19 cellular contexts compared by ENCODE assay signal in genomic region chr13:45705936-45706335, GRCh38. TPM values are rescaled to one million over a fixed set of nuclear protein-coding genes. Genes with fewer than 3 reads are reported as not detected.
DNase-seq lines count a peak whose midpoint lies in the region; ATAC-seq, FAIRE-seq and TF ChIP-seq lines count a peak whose summit lies in the region.
"Had no signal": no experiment of that assay in that cellular context is flagged by ENCODE, and none has a peak within 500 bp of the region (broad histone marks: within the 10 kb centered on the region; RNA-seq: fewer than 3 reads in every experiment).

No MANE protein-coding gene starts in this region.

- H3K27me3 ChIP-seq in Karpas-422 (ENCODE audit: low read length), result no peaks in the 10 kb centered on the region
- peaks cover 10% of the 10 kb centered on the region for H3K27me3 ChIP-seq in keratinocyte (ENCODE audit: control insufficient read depth, extremely low read depth, insufficient read depth, low read length)
- H3K27me3 ChIP-seq in body of pancreas, result no peaks in the 10 kb centered on the region

- intact Hi-C loops in body of pancreas (cut with DNase I), result no loop called here

- no peaks in the 10 kb centered on the region for H3K36me3 ChIP-seq in HEK293 (ENCODE audit: control insufficient read depth in 2 of 2, insufficient read depth in 1 of 2, low read length in 2 of 2)
- no peaks in the 10 kb centered on the region for H3K36me3 ChIP-seq in Karpas-422 (ENCODE audit: insufficient read depth, low read length)
- H3K36me3 ChIP-seq in keratinocyte (ENCODE audit: control insufficient read depth in 2 of 2, extremely low read depth in 1 of 2, insufficient read depth in 2 of 2, low read length in 2 of 2), result no peaks in the 10 kb centered on the region
- no peaks in the 10 kb centered on the region for H3K36me3 ChIP-seq in body of pancreas (replicated peaks in 1 of 2; ENCODE audit: insufficient read depth in 1 of 2, low read depth in 2 of 2)
- H3K36me3 ChIP-seq: brain microvascular endothelial cell had no signal

- H3K27ac ChIP-seq in HEK293 (ENCODE audit: extremely low read depth, low read depth, low read length) (no peak overlapping the region), Karpas-422 (ENCODE audit: low read length) (no peak overlapping the region), keratinocyte (ENCODE audit: control insufficient read depth, insufficient read depth, low read length) (no peak overlapping the region), body of pancreas (no peak overlapping the region)
- H3K27ac ChIP-seq: brain microvascular endothelial cell had no signal

- dilution Hi-C loops in keratinocyte (cut with MboI; ENCODE audit: extremely low pct_ligation_motif_present, low sequenced_read_pairs), result no loop called here

- TF ChIP-seq CTCF in HEK293 (tag by site-specific recombination; IDR thresholded peaks at IDR 0.05) (no peak), keratinocyte (optimal IDR thresholded peaks at IDR 0.05 in 1 of 3, IDR thresholded peaks at IDR 0.05 in 1 of 3, conservative IDR thresholded peaks at IDR 0.05 in 1 of 3; ENCODE audit: extremely low read depth in 1 of 3, insufficient read depth in 2 of 3, low read length in 3 of 3) (no peak), body of pancreas (IDR thresholded peaks at IDR 0.05) (no peak)

- H3K79me2 ChIP-seq in Karpas-422 (ENCODE audit: low read length) (no peaks in the 10 kb centered on the region), keratinocyte (ENCODE audit: control insufficient read depth, insufficient read depth, low read length) (no peaks in the 10 kb centered on the region)

- H3K9me2 ChIP-seq in Karpas-422 (replicated peaks; ENCODE audit: insufficient read depth, low read length), result no peaks in the 10 kb centered on the region

- H4K20me1 ChIP-seq in Karpas-422 (ENCODE audit: insufficient read depth, low read depth, low read length) (no peaks in the 10 kb centered on the region), keratinocyte (ENCODE audit: control insufficient read depth, extremely low read depth, insufficient read depth, low read length) (no peaks in the 10 kb centered on the region)

- H3K9ac ChIP-seq in Karpas-422 (ENCODE audit: low read length) (no peak overlapping the region), keratinocyte (ENCODE audit: control insufficient read depth, extremely low read depth, insufficient read depth, low read length) (no peak overlapping the region)

- TF ChIP-seq POLR2A in body of pancreas (IDR thresholded peaks at IDR 0.05), result no peak

- no peak overlapping the region for H3K4me3 ChIP-seq in HEK293 (ENCODE audit: low read depth, low read length)
- H3K4me3 ChIP-seq in Karpas-422 (ENCODE audit: low read length), result no peak overlapping the region
- no peak overlapping the region for H3K4me3 ChIP-seq in keratinocyte (ENCODE audit: control insufficient read depth in 2 of 3, extremely low read depth in 1 of 3, insufficient read depth in 2 of 3, low read depth in 1 of 3, low read length in 3 of 3)
- no peak overlapping the region for H3K4me3 ChIP-seq in body of pancreas

- DNase-seq in Karpas-422 (peak; percentile 42), keratinocyte (ENCODE audit: low read depth, low spot score) (no peak), NCI-H1417 (lab: John Stamatoyannopoulos, UW) (no peak), body of pancreas (no peak), hippocampal formation (lab: John Stamatoyannopoulos, UW) (no peak)
- DNase-seq: brain microvascular endothelial cell; C1 segment of cervical spinal cord; DND-41; effector CD4-positive, alpha-beta T cell; NCI-H187; NCI-H748 treated with DMSO at 0.1 percent for 48 hours; SHP77 had no signal

- H3K4me1 ChIP-seq in HEK293 (ENCODE audit: control insufficient read depth, insufficient read depth, low read length) (no peaks in the 10 kb centered on the region), Karpas-422 (ENCODE audit: low read length) (no peaks in the 10 kb centered on the region), keratinocyte (ENCODE audit: control insufficient read depth, extremely low read depth, insufficient read depth, low read length) (no peaks in the 10 kb centered on the region), body of pancreas (no peaks in the 10 kb centered on the region)

- H3K4me2 ChIP-seq in Karpas-422 (ENCODE audit: low read depth, low read length, poor library complexity, severe bottlenecking) (no peak overlapping the region), keratinocyte (ENCODE audit: control insufficient read depth, extremely low read depth, insufficient read depth, low read depth, low read length) (peak overlapping the region; percentile 13)

- CTCF ChIA-PET in HEK293 (lab: Yijun Ruan, JAX), result interaction anchor here (1.2 kb wide), 1 partner anchor 82 kb away, joined by 4 read pairs; no protein-coding TSS in a partner anchor

- H2AFZ ChIP-seq in Karpas-422 (ENCODE audit: low read length) (no peak overlapping the region), keratinocyte (ENCODE audit: control insufficient read depth, low read length) (no peak overlapping the region)

- peak; percentile 54 for ATAC-seq in GM18870 (IDR thresholded peaks at IDR 0.05; ENCODE audit: unreplicated experiment)
- ATAC-seq in body of pancreas, result no peak
- no peak for ATAC-seq in HG02970 (IDR thresholded peaks at IDR 0.05; ENCODE audit: low FRiP score, unreplicated experiment)

- FAIRE-seq in keratinocyte (lab: Jason Lieb, UNC), result peak; percentile 13

- POLR2A ChIA-PET in HEK293 (lab: Yijun Ruan, JAX), result no interaction called here

- H3K9me1 ChIP-seq in keratinocyte (ENCODE audit: control insufficient read depth, extremely low read depth, insufficient read depth, low read length), result no peaks in the 10 kb centered on the region

- H3K9me3 ChIP-seq in HEK293 (ENCODE audit: control insufficient read depth, insufficient read depth, low read depth, low read length), result no peaks in the 10 kb centered on the region
- H3K9me3 ChIP-seq in Karpas-422 (ENCODE audit: low read length), result no peaks in the 10 kb centered on the region
- no peaks in the 10 kb centered on the region for H3K9me3 ChIP-seq in keratinocyte (ENCODE audit: control insufficient read depth, low read depth, low read length)
- H3K9me3 ChIP-seq in body of pancreas, result no peaks in the 10 kb centered on the region

TF ChIP-seq in HEK293, 187 proteins besides CTCF, POLR2A, EP300 and RAD21:
- TF ChIP-seq SCRT2 (tag by site-specific recombination; IDR thresholded peaks at IDR 0.05), result peak; percentile 86
- no peak for TF ChIP-seq GLI4 (tag by site-specific recombination; IDR thresholded peaks at IDR 0.05)

RNA-seq across cellular contexts. Expression of gene CBY2, which starts 3.8 kb away (rescaled TPM):
- not detected in 2 replicates for total RNA-seq in Karpas-422 (2014; rRNA removed; shearing (Covaris generic); ENCODE audit: low replicate concordance)
- polyA plus RNA-seq in keratinocyte, result not detected in 3 replicates
- not detected for polyA plus RNA-seq in keratinocyte (2011; ENCODE audit: low read depth)
- not detected in 2 replicates for polyA plus RNA-seq in keratinocyte (2011; cell fraction: cytosol; rRNA removed)
- not detected in 2 replicates for polyA plus RNA-seq in keratinocyte (2011; cell fraction: nucleus; rRNA removed)
- not detected in 2 replicates for polyA plus RNA-seq in keratinocyte (2012; ENCODE audit: low replicate concordance)
- polyA minus RNA-seq in keratinocyte, result not detected in 3 replicates
- not detected for polyA minus RNA-seq in keratinocyte (2011; cell fraction: cytosol; rRNA and poly(A)+ RNA removed)
- not detected in 2 replicates for polyA minus RNA-seq in keratinocyte (2011; cell fraction: nucleus; rRNA and poly(A)+ RNA removed)
- total RNA-seq in body of pancreas, result not detected
- total RNA-seq: activated CD8-positive, alpha-beta memory T cell treated with anti-CD3 and anti-CD28 coated beads for 36 hours; mesothelial cell of epicardium; osteoblast had no signal
- polyA plus RNA-seq: IgD-negative memory B cell had no signal
